Comparison of ENCODE assay signal across 8 cellular contexts in genomic region chr22:38842512-38843200, GRCh38. TPM values are rescaled to one million over a fixed set of nuclear protein-coding genes. Genes with fewer than 3 reads are reported as not detected.
A peak's percentile ranks its signal among the peaks of the same experiment; 100 is the strongest.
DNase-seq lines count a peak whose midpoint lies in the region; ATAC-seq and TF ChIP-seq lines count a peak whose summit lies in the region.

No MANE protein-coding gene starts in this region.

- no peaks in the 10 kb centered on the region for H3K36me3 ChIP-seq in BLaER1 treated with 17β-estradiol and CSF1 and Interleukin-3, amounts not matched to agents 10 nM and 100 nM
- H3K36me3 ChIP-seq in PC-3 (ENCODE audit: low read depth, low read length) = no peaks in the 10 kb centered on the region

- CTCF ChIA-PET in PC-3 (lab: Charles Lee) = interaction anchor here (0.5 to 1.0 kb wide), 3 partner anchors 73 to 126 kb away, joined by 3 to 15 read pairs (median 3); no protein-coding TSS in a partner anchor

- H3K9me3 Mint-ChIP-seq in endothelial cell (ENCODE audit: unreplicated experiment) (no peaks in the 10 kb centered on the region), osteocyte (ENCODE audit: unreplicated experiment) (no peaks in the 10 kb centered on the region)

- no peaks in the 10 kb centered on the region for H3K79me2 ChIP-seq in PC-3 (ENCODE audit: low read length)

- H3K9ac ChIP-seq in BLaER1 treated with 17β-estradiol and CSF1 and Interleukin-3, amounts not matched to agents 10 nM and 100 nM = peak overlapping the region; percentile 76 to 86 (median 82); a peak in 21 of 22 replicates
- H3K9ac ChIP-seq in PC-3 (ENCODE audit: low read length) = no peak overlapping the region

- peaks cover 29 to 67% (median 52%) of the 10 kb centered on the region in 10 experiments for H3K4me1 ChIP-seq in BLaER1 treated with 17β-estradiol and CSF1 and Interleukin-3, amounts not matched to agents 10 nM and 100 nM
- H3K4me1 ChIP-seq in PC-3 (ENCODE audit: insufficient read depth, low read length) = peaks cover 9% of the 10 kb centered on the region; the same call in 1 of the 2 replicates

- 0 out of 2 replicates have a peak overlapping the region, but pooled peaks have one; percentile 30 for H2AFZ ChIP-seq in PC-3 (ENCODE audit: low read length)

- POLR2A ChIA-PET in PC-3 (lab: Charles Lee; ENCODE audit: unreplicated experiment) = interaction anchor here (0.5 kb wide), 1 partner anchor 682 kb away, joined by 3 read pairs; no protein-coding TSS in a partner anchor

- H3K9me2 ChIP-seq in PC-3 (replicated peaks; ENCODE audit: low read length) = no peaks in the 10 kb centered on the region

- peak overlapping the region; percentile 52 for H3K27ac Mint-ChIP-seq in endothelial cell (ENCODE audit: unreplicated experiment)
- H3K27ac Mint-ChIP-seq in osteocyte (ENCODE audit: unreplicated experiment) = no peak overlapping the region

- intact Hi-C loops in PC-3 (cut with micrococcal nuclease) = no loop called here

- H3K27me3 ChIP-seq in BLaER1 treated with 17β-estradiol and CSF1 and Interleukin-3, amounts not matched to agents 10 nM and 100 nM = peaks cover 0 to 18% (median 8%) of the 10 kb centered on the region in 11 experiments; a peak in 14 of 22 replicates
- H3K27me3 ChIP-seq in PC-3 (ENCODE audit: low read length) = no peaks in the 10 kb centered on the region

- DNase-seq in PC-3 (no peak), endothelial cell (ENCODE audit: low spot score) (no peak), osteocyte (ENCODE audit: extremely low spot score, unreplicated experiment) (no peak), iPS-NIHi11 (ENCODE audit: low spot score) (no peak)

- H3K4me2 ChIP-seq in BLaER1 treated with 17β-estradiol and CSF1 and Interleukin-3, amounts not matched to agents 10 nM and 100 nM = peak overlapping the region; percentile 84 to 99 (median 94)
- peak overlapping the region; percentile 75 for H3K4me2 ChIP-seq in PC-3 (ENCODE audit: low read length)

- H3K36me3 Mint-ChIP-seq in endothelial cell (ENCODE audit: low read depth, unreplicated experiment) (peaks cover 10% of the 10 kb centered on the region), osteocyte (ENCODE audit: unreplicated experiment) (no peaks in the 10 kb centered on the region)

- H3K4me3 Mint-ChIP-seq in endothelial cell (ENCODE audit: unreplicated experiment) = peak overlapping the region; percentile 87
- H3K4me3 Mint-ChIP-seq in osteocyte (ENCODE audit: unreplicated experiment) = peak overlapping the region; percentile 65

- no peaks in the 10 kb centered on the region for H3F3A ChIP-seq in PC-3 (ENCODE audit: low read length, unreplicated experiment)

- TF ChIP-seq CTCF in PC-3 (conservative IDR thresholded peaks at IDR 0.05; ENCODE audit: low read depth, low read length) (no peak), endothelial cell (IDR thresholded peaks at IDR 0.05; ENCODE audit: unreplicated experiment) (no peak), osteocyte (IDR thresholded peaks at IDR 0.05) (no peak)

- H3K4me3 ChIP-seq in BLaER1 treated with 17β-estradiol and CSF1 and Interleukin-3, amounts not matched to agents 10 nM and 100 nM = peak overlapping the region; percentile 65 to 80 (median 70)
- H3K4me3 ChIP-seq in PC-3 (ENCODE audit: low read length) = peak overlapping the region; percentile 68

- H3K27me3 Mint-ChIP-seq in endothelial cell (ENCODE audit: unreplicated experiment) (peaks cover 34% of the 10 kb centered on the region), osteocyte (ENCODE audit: unreplicated experiment) (peaks cover 61% of the 10 kb centered on the region)

- no peak for ATAC-seq in PC-3
- no peak for ATAC-seq in GM21619 (IDR thresholded peaks at IDR 0.05; ENCODE audit: unreplicated experiment)
- no peak for ATAC-seq in HG02981 (IDR thresholded peaks at IDR 0.05; ENCODE audit: unreplicated experiment)
- no peak for ATAC-seq in GM18907 (IDR thresholded peaks at IDR 0.05; ENCODE audit: unreplicated experiment)

- peak overlapping the region in 10 of 11 experiments; percentile 64 to 83 (median 75); a peak in 16 of 22 replicates for H3K27ac ChIP-seq in BLaER1 treated with 17β-estradiol and CSF1 and Interleukin-3, amounts not matched to agents 10 nM and 100 nM
- H3K27ac ChIP-seq in PC-3 (ENCODE audit: low read length) = no peak overlapping the region

- H4K20me1 ChIP-seq in BLaER1 treated with 17β-estradiol and CSF1 and Interleukin-3, amounts not matched to agents 10 nM and 100 nM = peaks cover 0 to 37% (median 29%) of the 10 kb centered on the region in 11 experiments; a peak in 16 of 22 replicates
- H4K20me1 ChIP-seq in PC-3 (ENCODE audit: low read length) = no peaks in the 10 kb centered on the region

- peaks cover 2% of the 10 kb centered on the region for H3K4me1 Mint-ChIP-seq in endothelial cell (ENCODE audit: unreplicated experiment)
- H3K4me1 Mint-ChIP-seq in osteocyte (ENCODE audit: unreplicated experiment) = peaks cover 10% of the 10 kb centered on the region

- TSS peak; percentile 54 for BruUV-seq in PC-3 (replicated peaks; lab: Mats Ljungman, UMichigan)

- H3K9me3 ChIP-seq in BLaER1 treated with 17β-estradiol and CSF1 and Interleukin-3, amounts not matched to agents 10 nM and 100 nM (replicated peaks in 1 of 11) = no peaks in the 10 kb centered on the region
- H3K9me3 ChIP-seq in PC-3 (ENCODE audit: low read length) = no peaks in the 10 kb centered on the region

RNA-seq across cellular contexts. Expression of gene NPTXR, which starts 1.2 kb away (rescaled TPM):
- total RNA-seq in PC-3 (2014; rRNA removed) = 2.8 and 3.5 TPM in 2 replicates
- total RNA-seq in endothelial cell (ENCODE audit: unreplicated experiment) = 0.62 TPM
- total RNA-seq in osteocyte = 4.7 and 4.8 TPM in 2 replicates

RNA-seq across cellular contexts. Expression of gene CBX6, which starts 29.4 kb away (rescaled TPM):
- total RNA-seq in PC-3 (2014; rRNA removed) (37.5 and 50.1 TPM in 2 replicates), endothelial cell (ENCODE audit: unreplicated experiment) (11.0 TPM), osteocyte (83.5 and 86.2 TPM in 2 replicates)

RNA-seq across cellular contexts. Expression of gene DNAL4, which starts 48.7 kb away (rescaled TPM):
- total RNA-seq in PC-3 (2014; rRNA removed) (22.5 and 24.5 TPM in 2 replicates), endothelial cell (ENCODE audit: unreplicated experiment) (20.2 TPM), osteocyte (16.4 and 17.0 TPM in 2 replicates)
